ENCODE assay signal across 1 cellular context in genomic region chr15:65832549-65833364, GRCh38.
TF ChIP-seq lines count a peak whose summit lies in the region.

No MANE protein-coding gene starts in this region.

TF ChIP-seq in IMR-90, 13 proteins besides CTCF, POLR2A, EP300 and RAD21:
- TF ChIP-seq FOS (IDR thresholded peaks at IDR 0.05; ENCODE audit: low read depth, low read length) (peak; percentile 69), RCOR1 (IDR thresholded peaks at IDR 0.05; ENCODE audit: insufficient replicate concordance, low read length) (no peak), MAZ (IDR thresholded peaks at IDR 0.05; ENCODE audit: borderline replicate concordance, low read depth, low read length) (peak; percentile 25; the same call in 1 of the 2 replicates), USF2 (IDR thresholded peaks at IDR 0.05; ENCODE audit: low read depth, low read length) (0 out of 2 replicates have a peak, but pooled peaks have one; percentile 13), CEBPB (IDR thresholded peaks at IDR 0.05; ENCODE audit: low read depth, low read length) (0 out of 2 replicates have a peak, but pooled peaks have one; percentile 24), BHLHE40 (IDR thresholded peaks at IDR 0.05; ENCODE audit: low read depth, low read length) (peak; percentile 39; the same call in 1 of the 2 replicates), RFX5 (IDR thresholded peaks at IDR 0.05; ENCODE audit: low read depth, low read length) (no peak)
